In the genomic region with DNA sequence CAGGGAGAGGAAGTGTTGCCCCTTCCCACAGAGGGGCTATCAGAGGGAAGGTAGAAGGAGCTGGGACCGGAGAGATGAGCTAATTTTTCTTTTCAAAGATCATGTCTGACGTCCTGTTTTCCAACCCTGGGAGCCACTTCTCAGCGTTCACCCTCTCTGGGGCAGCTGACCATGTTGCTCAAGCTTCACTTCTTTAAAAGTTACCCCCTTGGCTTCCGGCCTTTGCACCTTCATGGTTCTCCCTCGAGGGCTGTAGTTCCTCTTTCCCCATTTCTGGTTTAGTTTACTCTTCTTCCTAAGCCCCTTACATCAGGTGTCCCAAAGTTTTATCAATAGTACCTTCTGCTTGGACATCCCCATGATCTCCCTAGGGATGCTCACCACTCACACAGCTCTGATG, we compare ENCODE assay signal across 14 cellular contexts. TPM values are rescaled to one million over a fixed set of nuclear protein-coding genes. Genes with fewer than 3 reads are reported as not detected.
A peak's percentile ranks its signal among the peaks of the same experiment; 100 is the strongest.
DNase-seq lines count a peak whose midpoint lies in the region; ATAC-seq and TF ChIP-seq lines count a peak whose summit lies in the region.
"Had no signal": no experiment of that assay in that cellular context is flagged by ENCODE, and none has a peak within 500 bp of the region (broad histone marks: within the 10 kb centered on the region; RNA-seq: fewer than 3 reads in every experiment).

No MANE protein-coding gene starts in this region.

- ATAC-seq in HG03108 (IDR thresholded peaks at IDR 0.05; ENCODE audit: unreplicated experiment) (peak; percentile 54), lower lobe of right lung (peak; percentile 55 to 67), HG02610 (IDR thresholded peaks at IDR 0.05; ENCODE audit: unreplicated experiment) (no peak), GM21717 (IDR thresholded peaks at IDR 0.05; ENCODE audit: unreplicated experiment) (no peak), HG02885 (IDR thresholded peaks at IDR 0.05; ENCODE audit: poor library complexity, unreplicated experiment) (no peak)
- ATAC-seq: activated naive CD4-positive, alpha-beta T cell treated with anti-CD3 and anti-CD28 coated beads, Interleukin-2, amount 50 U/mL, for 72 hours had no signal

- no peak overlapping the region for H2AFZ ChIP-seq in OCI-LY7 (ENCODE audit: low read length)

- no peak overlapping the region for H3K4me3 ChIP-seq in OCI-LY7 (ENCODE audit: low read depth, low read length, poor library complexity, severe bottlenecking)
- H3K4me3 ChIP-seq in lower lobe of right lung, result no peak overlapping the region
- H3K4me3 ChIP-seq: dorsolateral prefrontal cortex, SJSA1 had no signal

- POLR2A ChIA-PET in OCI-LY7 (lab: Charles Lee), result interaction anchor here (0.9 to 1.5 kb wide), 2 partner anchors 11 to 72 kb away, joined by 3 to 5 read pairs; no protein-coding TSS in a partner anchor

- H3K9me2 ChIP-seq in OCI-LY7 (ENCODE audit: insufficient read depth, low read length), result no peaks in the 10 kb centered on the region

- H3K27ac ChIP-seq in OCI-LY7 (ENCODE audit: low read depth, low read length, poor library complexity, severe bottlenecking) (no peak overlapping the region), lower lobe of right lung (no peak overlapping the region)
- H3K27ac ChIP-seq: dorsolateral prefrontal cortex, SJSA1 had no signal

- H3K79me2 ChIP-seq in OCI-LY7 (ENCODE audit: insufficient read depth, low read depth, low read length), result no peaks in the 10 kb centered on the region

- intact Hi-C loops in OCI-LY7 (cut with micrococcal nuclease; ENCODE audit: unreplicated experiment) (no loop called here), lower lobe of right lung (cut with DNase I) (no loop called here)

- H4K20me1 ChIP-seq in OCI-LY7 (ENCODE audit: insufficient read depth, low read length), result no peaks in the 10 kb centered on the region

- no peaks in the 10 kb centered on the region for H3K27me3 ChIP-seq in lower lobe of right lung (ENCODE audit: low read depth)
- H3K27me3 ChIP-seq: dorsolateral prefrontal cortex, SJSA1 had no signal

- H3K4me1 ChIP-seq in OCI-LY7 (ENCODE audit: insufficient read depth, low read length, poor library complexity, severe bottlenecking) (peaks cover 14% of the 10 kb centered on the region), lower lobe of right lung (peaks cover 53% of the 10 kb centered on the region)

- BruUV-seq in OCI-LY7 (replicated peaks; lab: Mats Ljungman, UMichigan), result no TSS peak

- CTCF ChIA-PET in OCI-LY7 (lab: Charles Lee; ENCODE audit: unreplicated experiment), result no interaction called here

- H3K36me3 ChIP-seq in OCI-LY7 (ENCODE audit: insufficient read depth, low read length) (no peaks in the 10 kb centered on the region), lower lobe of right lung (no peaks in the 10 kb centered on the region)
- H3K36me3 ChIP-seq: SJSA1 had no signal

- no peaks in the 10 kb centered on the region for H3K9me3 ChIP-seq in OCI-LY7 (ENCODE audit: low read length)
- no peaks in the 10 kb centered on the region for H3K9me3 ChIP-seq in lower lobe of right lung
- H3K9me3 ChIP-seq: SJSA1 had no signal

- peak overlapping the region; percentile 43 for H3K4me2 ChIP-seq in OCI-LY7 (ENCODE audit: low read length)

- DNase-seq in Ammon's horn (ENCODE audit: low spot score) (peak; percentile 56), OCI-LY7 (ENCODE audit: low spot score) (peak; percentile 59), lower lobe of right lung (peak; percentile 62), T-helper 1 cell (no peak)
- DNase-seq: activated CD4-positive, alpha-beta T cell treated with anti-CD3 and anti-CD28 coated beads, Interleukin-2, amount 50 U/mL, for 1 hour; activated T-cell treated with anti-CD3 and anti-CD28 coated beads, Interleukin-2, amount 50 U/mL, for 1 hour; dorsolateral prefrontal cortex; NK-92 treated with Interleukin-12 subunit alpha and Interleukin-12 subunit beta, amount 100 ng/mL, for 24 hours had no signal

- no peak for TF ChIP-seq CTCF in OCI-LY7 (conservative IDR thresholded peaks at IDR 0.05; ENCODE audit: low read length)
- TF ChIP-seq CTCF in lower lobe of right lung (IDR thresholded peaks at IDR 0.05), result no peak

RNA-seq across cellular contexts. Expression of gene CSF1, which starts 23.8 kb away (rescaled TPM):
- total RNA-seq in OCI-LY7 (2014; rRNA removed; shearing (Covaris generic)), result not detected in 2 replicates
- not detected in 2 replicates for total RNA-seq in OCI-LY7 (2022)
- total RNA-seq in lower lobe of right lung, result 64.3 TPM

Comparison
In these comparisons a context has a peak if more than half of its experiments do, and no peak if none do; other contexts are left out.
1. DNase-seq: peak in Ammon's horn (single experiment), OCI-LY7 (single experiment) and lower lobe of right lung (single experiment); none in T-helper 1 cell (0 of 5).
2. ATAC-seq: peak in HG03108 (single experiment) and lower lobe of right lung (2 of 2); none in HG02610 (single experiment), GM21717 (single experiment) and HG02885 (single experiment).
3. RNA of gene CSF1, which starts 23.8 kb away (total RNA-seq): 64.3 TPM in lower lobe of right lung (single experiment); not detected in OCI-LY7; every median in the first group is over 10 times any median in the second.